Comparison of ENCODE assay signal across 8 cellular contexts in the genomic region with DNA sequence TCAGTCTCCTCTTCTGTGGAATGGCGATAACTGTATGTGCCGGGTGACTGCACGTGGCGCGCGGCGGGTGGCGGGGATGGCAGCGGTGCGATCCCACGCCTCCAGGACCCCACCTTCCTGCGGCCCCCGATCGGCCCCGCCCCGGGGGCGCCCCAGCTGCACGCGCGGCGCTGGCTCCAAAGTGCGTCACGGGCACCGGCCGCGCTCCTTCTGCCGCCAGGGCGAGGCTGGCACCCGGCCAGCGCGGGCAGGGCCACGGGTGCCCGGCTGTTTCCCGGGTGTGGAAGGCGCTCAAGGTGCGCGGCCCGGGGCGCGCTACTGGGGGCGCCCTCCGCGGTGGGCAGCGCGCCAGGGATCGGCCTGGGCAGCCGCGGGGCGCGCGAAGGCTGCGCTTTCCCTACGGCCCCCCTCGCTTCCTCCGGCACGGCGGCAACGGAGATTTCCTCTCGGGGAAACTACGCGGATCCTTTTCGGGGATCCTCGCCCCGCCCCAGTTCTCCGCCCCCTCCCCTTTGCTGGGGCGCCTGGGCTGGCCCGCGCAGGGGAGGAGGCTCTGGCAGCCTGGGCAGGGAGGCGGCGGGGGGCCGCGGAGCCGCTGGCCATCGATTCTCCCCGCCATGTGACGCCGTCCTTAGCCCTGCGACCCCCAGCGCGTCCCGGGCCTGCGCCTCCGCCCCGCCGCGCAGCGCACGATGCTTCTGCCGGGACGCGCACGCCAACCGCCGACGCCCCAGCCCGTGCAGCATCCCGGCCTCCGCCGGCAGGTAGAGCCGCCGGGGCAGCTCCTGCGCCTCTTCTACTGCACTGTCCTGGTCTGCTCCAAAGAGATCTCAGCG. TPM values are rescaled to one million over a fixed set of nuclear protein-coding genes. Genes with fewer than 3 reads are reported as not detected.
DNase-seq lines count a peak whose midpoint lies in the region; ATAC-seq, FAIRE-seq and TF ChIP-seq lines count a peak whose summit lies in the region.

A gene with protein sequence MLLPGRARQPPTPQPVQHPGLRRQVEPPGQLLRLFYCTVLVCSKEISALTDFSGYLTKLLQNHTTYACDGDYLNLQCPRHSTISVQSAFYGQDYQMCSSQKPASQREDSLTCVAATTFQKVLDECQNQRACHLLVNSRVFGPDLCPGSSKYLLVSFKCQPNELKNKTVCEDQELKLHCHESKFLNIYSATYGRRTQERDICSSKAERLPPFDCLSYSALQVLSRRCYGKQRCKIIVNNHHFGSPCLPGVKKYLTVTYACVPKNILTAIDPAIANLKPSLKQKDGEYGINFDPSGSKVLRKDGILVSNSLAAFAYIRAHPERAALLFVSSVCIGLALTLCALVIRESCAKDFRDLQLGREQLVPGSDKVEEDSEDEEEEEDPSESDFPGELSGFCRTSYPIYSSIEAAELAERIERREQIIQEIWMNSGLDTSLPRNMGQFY (plus strand): TSS at position 545 of the 836 bp plus-strand sequence. CDS start 148 bp downstream, at position 693.

- WGBS in K562 (ENCODE audit: insufficient coverage, low coverage, missing lambda C conversion rate) = 45% methylated on average over 24 of the region's 103 CpGs
- WGBS in iPS DF 6.9 (ENCODE audit: insufficient coverage, insufficient read length) = no CpG with 5 or more reads among the region's 103 CpGs

- BruUV-seq in K562 (replicated peaks; lab: Mats Ljungman, UMichigan) = no TSS peak

- H3K9me3 ChIP-seq in K562 (replicated peaks; ENCODE audit: control insufficient read depth, insufficient read depth, low read depth, low read length) (no peaks in the 10 kb centered on the region), iPS DF 6.9 (ENCODE audit: control insufficient read depth, insufficient read depth, low read length) (no peaks in the 10 kb centered on the region)

- no peak for FAIRE-seq in K562 (lab: Jason Lieb, UNC)

- ATAC-seq in K562 = no peak
- peak; percentile 67 for ATAC-seq in sciatic nerve
- no peak for ATAC-seq in GM21367 (IDR thresholded peaks at IDR 0.05; ENCODE audit: unreplicated experiment)

- H3K4me2 ChIP-seq in K562 (ENCODE audit: insufficient read depth, low read length) = peak within 1 kb of the TSS; percentile 44

- in situ Hi-C loops in K562 (cut with MboI) = no loop called here

- peaks cover 2 to 22% of the 10 kb centered on the region in 2 experiments; a peak in 4 of 5 replicates for H3K4me1 ChIP-seq in K562 (replicated peaks in 1 of 2; ENCODE audit: control insufficient read depth in 2 of 2, insufficient read depth in 2 of 2, low read length in 2 of 2)
- no peaks in the 10 kb centered on the region for H3K4me1 ChIP-seq in iPS DF 6.9 (ENCODE audit: control insufficient read depth, insufficient read depth, low read length)

- no peak for TF ChIP-seq RAD21 in K562 (CRISPR knock-in tag; conservative IDR thresholded peaks at IDR 0.05 in 1 of 2, IDR thresholded peaks at IDR 0.05 in 1 of 2)

- H3K36me3 ChIP-seq in K562 (ENCODE audit: control insufficient read depth, insufficient read depth, low read length) (no peaks in the 10 kb centered on the region), iPS DF 6.9 (ENCODE audit: control insufficient read depth, insufficient read depth, low read length) (no peaks in the 10 kb centered on the region)

- H3K4me3 ChIP-seq in K562 = peak within 1 kb of the TSS; percentile 8; the same call in 1 of the 2 replicates
- peak within 1 kb of the TSS; percentile 15; the same call in 1 of the 2 replicates for H3K4me3 ChIP-seq in iPS DF 6.9 (ENCODE audit: low read length)

- peak within 1 kb of the TSS; percentile 17 to 68 for H3K9ac ChIP-seq in K562 (ENCODE audit: insufficient read depth in 1 of 2, low read depth in 2 of 2, low read length in 2 of 2)

- H3K27ac ChIP-seq in K562 (ENCODE audit: extremely low read depth, low read depth, low read length) (no peak within 1 kb of the TSS), iPS DF 6.9 (ENCODE audit: low read length) (no peak within 1 kb of the TSS)

- CTCF ChIA-PET in K562 (lab: Yijun Ruan, JAX; ENCODE audit: low intra/inter-chr PET ratio) = no interaction called here

- H3K9me1 ChIP-seq in K562 (ENCODE audit: control insufficient read depth, insufficient read depth, low read length) = no peaks in the 10 kb centered on the region

- TF ChIP-seq EP300 in K562 (IDR thresholded peaks at IDR 0.05; ENCODE audit: low read length) = no peak

- H4K20me1 ChIP-seq in K562 (replicated peaks; ENCODE audit: control insufficient read depth, insufficient read depth, low read length) = no peaks in the 10 kb centered on the region

- no peak for TF ChIP-seq POLR2A in K562 (conservative IDR thresholded peaks at IDR 0.05)

- DNase-seq in NCI-H1417 (lab: John Stamatoyannopoulos, UW) (peak in 2 of 3 experiments; percentile 84), NCI-H1417 treated with DMSO at 0.1 percent for 48 hours (lab: John Stamatoyannopoulos, UW) (no peak), UCSD-AML1 (lab: John Stamatoyannopoulos, UW; ENCODE audit: unreplicated experiment) (peak; percentile 48), K562 (ENCODE audit: extremely low read depth in 1 of 4, low spot score in 3 of 4) (peak in 2 of 4 experiments; percentile 30 to 39), iPS DF 6.9 (ENCODE audit: low read depth, low spot score) (no peak), sciatic nerve (ENCODE audit: low spot score) (peak; percentile 81), GOT3 (lab: John Stamatoyannopoulos, UW) (no peak)

- TF ChIP-seq CTCF in K562 (IDR thresholded peaks at IDR 0.05 in 2 of 3, conservative IDR thresholded peaks at IDR 0.05 in 1 of 3; ENCODE audit: insufficient read depth in 2 of 3, low read depth in 1 of 3, low read length in 3 of 3) = no peak

- H3K27me3 ChIP-seq in K562 (ENCODE audit: control insufficient read depth in 2 of 2, insufficient read depth in 2 of 2, low read length in 2 of 2) (peaks cover 34 to 64% of the 10 kb centered on the region in 2 experiments; a peak in 4 of 5 replicates), iPS DF 6.9 (ENCODE audit: control insufficient read depth, insufficient read depth, low read length) (peaks cover 28% of the 10 kb centered on the region; the same call in 1 of the 2 replicates)

- intact Hi-C loops in K562 (cut with micrococcal nuclease) = no loop called here
- intact Hi-C loops in sciatic nerve (cut with DNase I) = no loop called here

- peak within 1 kb of the TSS; percentile 80; the same call in 1 of the 2 replicates for H2AFZ ChIP-seq in K562 (ENCODE audit: low read depth, low read length)

- H3K79me2 ChIP-seq in K562 (ENCODE audit: control insufficient read depth, insufficient read depth, low read length) = no peaks in the 10 kb centered on the region

- POLR2A ChIA-PET in K562 (lab: Yijun Ruan, JAX) = interaction anchor here (0.7 kb wide), 1 partner anchor 1194 kb away, joined by 4 read pairs; no protein-coding TSS in a partner anchor

TF ChIP-seq in K562, 482 proteins besides CTCF, POLR2A, EP300 and RAD21 (continues in another document):
- no peak for TF ChIP-seq U2AF2 (optimal IDR thresholded peaks at IDR 0.05; ENCODE audit: low read depth, low read length)
- no peak for TF ChIP-seq SMARCC2 (IDR thresholded peaks at IDR 0.05; ENCODE audit: low read depth)
- no peak for TF ChIP-seq ZNF644 (tag; IDR thresholded peaks at IDR 0.05; ENCODE audit: low read depth)
- TF ChIP-seq, protein P1, sequence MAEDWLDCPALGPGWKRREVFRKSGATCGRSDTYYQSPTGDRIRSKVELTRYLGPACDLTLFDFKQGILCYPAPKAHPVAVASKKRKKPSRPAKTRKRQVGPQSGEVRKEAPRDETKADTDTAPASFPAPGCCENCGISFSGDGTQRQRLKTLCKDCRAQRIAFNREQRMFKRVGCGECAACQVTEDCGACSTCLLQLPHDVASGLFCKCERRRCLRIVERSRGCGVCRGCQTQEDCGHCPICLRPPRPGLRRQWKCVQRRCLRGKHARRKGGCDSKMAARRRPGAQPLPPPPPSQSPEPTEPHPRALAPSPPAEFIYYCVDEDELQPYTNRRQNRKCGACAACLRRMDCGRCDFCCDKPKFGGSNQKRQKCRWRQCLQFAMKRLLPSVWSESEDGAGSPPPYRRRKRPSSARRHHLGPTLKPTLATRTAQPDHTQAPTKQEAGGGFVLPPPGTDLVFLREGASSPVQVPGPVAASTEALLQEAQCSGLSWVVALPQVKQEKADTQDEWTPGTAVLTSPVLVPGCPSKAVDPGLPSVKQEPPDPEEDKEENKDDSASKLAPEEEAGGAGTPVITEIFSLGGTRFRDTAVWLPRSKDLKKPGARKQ (CRISPR knock-in tag; IDR thresholded peaks at IDR 0.05) = no peak
- TF ChIP-seq, protein P2, sequence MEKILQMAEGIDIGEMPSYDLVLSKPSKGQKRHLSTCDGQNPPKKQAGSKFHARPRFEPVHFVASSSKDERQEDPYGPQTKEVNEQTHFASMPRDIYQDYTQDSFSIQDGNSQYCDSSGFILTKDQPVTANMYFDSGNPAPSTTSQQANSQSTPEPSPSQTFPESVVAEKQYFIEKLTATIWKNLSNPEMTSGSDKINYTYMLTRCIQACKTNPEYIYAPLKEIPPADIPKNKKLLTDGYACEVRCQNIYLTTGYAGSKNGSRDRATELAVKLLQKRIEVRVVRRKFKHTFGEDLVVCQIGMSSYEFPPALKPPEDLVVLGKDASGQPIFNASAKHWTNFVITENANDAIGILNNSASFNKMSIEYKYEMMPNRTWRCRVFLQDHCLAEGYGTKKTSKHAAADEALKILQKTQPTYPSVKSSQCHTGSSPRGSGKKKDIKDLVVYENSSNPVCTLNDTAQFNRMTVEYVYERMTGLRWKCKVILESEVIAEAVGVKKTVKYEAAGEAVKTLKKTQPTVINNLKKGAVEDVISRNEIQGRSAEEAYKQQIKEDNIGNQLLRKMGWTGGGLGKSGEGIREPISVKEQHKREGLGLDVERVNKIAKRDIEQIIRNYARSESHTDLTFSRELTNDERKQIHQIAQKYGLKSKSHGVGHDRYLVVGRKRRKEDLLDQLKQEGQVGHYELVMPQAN (IDR thresholded peaks at IDR 0.05; ENCODE audit: borderline replicate concordance) = no peak

RNA-seq across cellular contexts. Expression of the gene that starts here (rescaled TPM):
- total RNA-seq in K562 (2011; cell fraction: chromatin; rRNA removed; ENCODE audit: low replicate concordance) = not detected in 2 replicates
- not detected in 2 replicates for total RNA-seq in K562 (2011; cell fraction: nucleolus; rRNA removed)
- not detected in 2 replicates for total RNA-seq in K562 (2011; cell fraction: nucleoplasm; rRNA removed)
- total RNA-seq in K562 (2014; rRNA removed) = not detected in 2 replicates
- not detected in 2 replicates for total RNA-seq in K562 (2014; rRNA removed; fragmentation: Illumina TruSeq; extraction: Trizol)
- not detected in 2 replicates for total RNA-seq in K562 (2015; rRNA removed; fragmentation: Illumina TruSeq; extraction: Trizol)
- 0.22 TPM in 1 of 2 replicates, not detected in the other for total RNA-seq in K562 (2021)
- not detected in 2 replicates for polyA plus RNA-seq in K562 (2011; rRNA removed)
- polyA plus RNA-seq in K562 (2011; cell fraction: cytosol; rRNA removed) = not detected in 2 replicates
- not detected in 2 replicates for polyA plus RNA-seq in K562 (2011; cell fraction: nucleus; rRNA removed)
- polyA plus RNA-seq in K562 (2012) = not detected in 2 replicates
- not detected in 2 replicates for polyA plus RNA-seq in K562 (2014; fragmentation: Illumina TruSeq; extraction: Trizol)
- polyA plus RNA-seq in K562 (2014; fragmentation: Nextera tagmentation; extraction: Ambion mirVana) = not detected
- not detected in 2 replicates for polyA plus RNA-seq in K562 (2014; rRNA removed)
- polyA minus RNA-seq in K562 (2011; rRNA and poly(A)+ RNA removed) = not detected in 2 replicates
- polyA minus RNA-seq in K562 (2011; cell fraction: cytosol; rRNA and poly(A)+ RNA removed) = 1.6 and 2.0 TPM in 2 replicates
- polyA minus RNA-seq in K562 (2011; cell fraction: nucleus; rRNA and poly(A)+ RNA removed) = not detected in 2 replicates
- total RNA-seq in sciatic nerve = 65.8 TPM

Comparison
In these comparisons a context has a peak if more than half of its experiments do, and no peak if none do; other contexts are left out.
1. RNA of the gene that starts here (total RNA-seq): 65.8 TPM in sciatic nerve (single experiment); 0.22 TPM in K562; every median in the first group is over 10 times any median in the second.
2. DNase-seq: peak in NCI-H1417 (2 of 3), UCSD-AML1 (single experiment) and sciatic nerve (single experiment); none in NCI-H1417 treated with DMSO at 0.1 percent for 48 hours (single experiment), iPS DF 6.9 (single experiment) and GOT3 (single experiment).